29 cellular contexts compared by ENCODE assay signal in the genomic region with DNA sequence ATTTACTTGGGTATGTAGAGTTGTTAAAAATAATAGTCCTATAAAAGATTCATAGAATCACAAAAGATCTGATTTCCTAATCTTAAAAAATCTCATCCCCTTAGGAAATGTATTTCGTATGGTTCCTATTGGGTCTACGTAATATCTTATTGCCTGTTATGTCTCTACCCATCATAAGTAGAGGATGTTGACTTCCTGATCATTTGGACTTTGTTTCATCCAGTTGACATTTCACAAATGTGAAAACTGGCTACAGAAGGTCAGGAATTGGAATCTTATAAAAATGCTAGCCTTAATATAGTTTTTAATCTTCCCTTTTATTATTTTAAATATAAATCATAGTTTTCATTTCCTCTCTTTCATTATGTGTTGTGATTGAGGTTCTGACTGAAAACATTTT.
"Had no signal": no experiment of that assay in that cellular context is flagged by ENCODE, and none has a peak within 500 bp of the region (broad histone marks: within the 10 kb centered on the region; RNA-seq: fewer than 3 reads in every experiment).

No MANE protein-coding gene starts in this region.

- ATAC-seq: effector memory CD8-positive, alpha-beta T cell; esophagus mucosa; foreskin keratinocyte; gastrocnemius medialis; gastroesophageal sphincter; heart left ventricle; heart right ventricle had no signal

- FAIRE-seq: colon, endometrium, endothelial cell of umbilical vein, frontal cortex had no signal

- DNase-seq: colonic mucosa; cortex of kidney; dermis blood vessel endothelial cell; dorsolateral prefrontal cortex; effector CD4-positive, alpha-beta T cell; effector CD8-positive, alpha-beta T cell; effector memory CD4-positive, alpha-beta T cell; effector memory CD8-positive, alpha-beta T cell; endodermal cell; erythroblast; esophagus squamous epithelium; foreskin fibroblast; foreskin keratinocyte; foreskin melanocyte; gastrocnemius medialis; glutamatergic neuron; head of caudate nucleus; heart left ventricle; heart right ventricle had no signal

- H3K27ac ChIP-seq: colonic mucosa, coronary artery, dorsolateral prefrontal cortex, epithelial cell of prostate, esophagus muscularis mucosa, esophagus squamous epithelium, foreskin keratinocyte, gastrocnemius medialis, gastroesophageal sphincter, heart left ventricle, heart right ventricle had no signal

- H3K27me3 Mint-ChIP-seq: dendritic cell treated with granulocyte-macrophage colony-stimulating factor and Interleukin-4, amounts not matched to agents 40 ng/mL and 50 ng/mL, for 4 days; effector memory CD8-positive, alpha-beta T cell had no signal

- H3K27ac Mint-ChIP-seq: dendritic cell treated with granulocyte-macrophage colony-stimulating factor and Interleukin-4, amounts not matched to agents 40 ng/mL and 50 ng/mL, for 4 days; effector memory CD8-positive, alpha-beta T cell; endodermal cell had no signal

- H3K27me3 ChIP-seq: colonic mucosa, dorsolateral prefrontal cortex, esophagus muscularis mucosa, esophagus squamous epithelium, foreskin keratinocyte, gastrocnemius medialis, gastroesophageal sphincter, heart left ventricle, heart right ventricle had no signal

- H3K4me3 Mint-ChIP-seq: dendritic cell treated with granulocyte-macrophage colony-stimulating factor and Interleukin-4, amounts not matched to agents 40 ng/mL and 50 ng/mL, for 4 days; effector memory CD8-positive, alpha-beta T cell; endodermal cell had no signal

- H3K4me3 ChIP-seq: colonic mucosa, coronary artery, dorsolateral prefrontal cortex, esophagus muscularis mucosa, esophagus squamous epithelium, gastrocnemius medialis, gastroesophageal sphincter, heart left ventricle, heart right ventricle had no signal

- H3K36me3 ChIP-seq: colonic mucosa had no signal

- H3K4me1 Mint-ChIP-seq: endodermal cell had no signal

- H3K4me1 ChIP-seq: colonic mucosa, esophagus muscularis mucosa, esophagus squamous epithelium, foreskin keratinocyte, gastrocnemius medialis, gastroesophageal sphincter, heart left ventricle, heart right ventricle had no signal

- H3K9me3 ChIP-seq: colonic mucosa, esophagus muscularis mucosa, esophagus squamous epithelium, gastrocnemius medialis, gastroesophageal sphincter, heart left ventricle, heart right ventricle had no signal

- H3K9me3 Mint-ChIP-seq: dendritic cell treated with granulocyte-macrophage colony-stimulating factor and Interleukin-4, amounts not matched to agents 40 ng/mL and 50 ng/mL, for 4 days; effector memory CD8-positive, alpha-beta T cell; endodermal cell had no signal
